1 cellular context compared by ENCODE assay signal in genomic region chr6:169971171-169971861, GRCh38.
TF ChIP-seq lines count a peak whose summit lies in the region.

No MANE protein-coding gene starts in this region.

TF ChIP-seq in HepG2, 621 proteins besides CTCF, POLR2A, EP300 and RAD21 (continued from another document):
- no peak for TF ChIP-seq ZBTB40 (IDR thresholded peaks at IDR 0.05)
- no peak for TF ChIP-seq ZBTB40 (CRISPR knock-in tag; IDR thresholded peaks at IDR 0.05)
- no peak for TF ChIP-seq FOXK1 (CRISPR knock-in tag; IDR thresholded peaks at IDR 0.05; ENCODE audit: borderline replicate concordance, low read depth)
- TF ChIP-seq ATF1 (CRISPR knock-in tag; IDR thresholded peaks at IDR 0.05), result no peak
- no peak for TF ChIP-seq XRCC5 (optimal IDR thresholded peaks at IDR 0.05; ENCODE audit: low read length)
- TF ChIP-seq SOX13 (IDR thresholded peaks at IDR 0.05), result no peak
- TF ChIP-seq SOX13 (CRISPR knock-in tag; conservative IDR thresholded peaks at IDR 0.05 in 1 of 2, IDR thresholded peaks at IDR 0.05 in 1 of 2), result no peak
- TF ChIP-seq TEF (CRISPR knock-in tag; IDR thresholded peaks at IDR 0.05), result no peak
- TF ChIP-seq ZNF747 (CRISPR knock-in tag; IDR thresholded peaks at IDR 0.05; ENCODE audit: borderline replicate concordance), result no peak
- no peak for TF ChIP-seq ZNF740 (CRISPR knock-in tag; IDR thresholded peaks at IDR 0.05)
- TF ChIP-seq ZHX1 (CRISPR knock-in tag; IDR thresholded peaks at IDR 0.05; ENCODE audit: low read depth), result no peak
- no peak for TF ChIP-seq ZNF101 (CRISPR knock-in tag; IDR thresholded peaks at IDR 0.05; ENCODE audit: borderline replicate concordance, low read depth)
